ENCODE assay signal across 9 cellular contexts in the genomic region with DNA sequence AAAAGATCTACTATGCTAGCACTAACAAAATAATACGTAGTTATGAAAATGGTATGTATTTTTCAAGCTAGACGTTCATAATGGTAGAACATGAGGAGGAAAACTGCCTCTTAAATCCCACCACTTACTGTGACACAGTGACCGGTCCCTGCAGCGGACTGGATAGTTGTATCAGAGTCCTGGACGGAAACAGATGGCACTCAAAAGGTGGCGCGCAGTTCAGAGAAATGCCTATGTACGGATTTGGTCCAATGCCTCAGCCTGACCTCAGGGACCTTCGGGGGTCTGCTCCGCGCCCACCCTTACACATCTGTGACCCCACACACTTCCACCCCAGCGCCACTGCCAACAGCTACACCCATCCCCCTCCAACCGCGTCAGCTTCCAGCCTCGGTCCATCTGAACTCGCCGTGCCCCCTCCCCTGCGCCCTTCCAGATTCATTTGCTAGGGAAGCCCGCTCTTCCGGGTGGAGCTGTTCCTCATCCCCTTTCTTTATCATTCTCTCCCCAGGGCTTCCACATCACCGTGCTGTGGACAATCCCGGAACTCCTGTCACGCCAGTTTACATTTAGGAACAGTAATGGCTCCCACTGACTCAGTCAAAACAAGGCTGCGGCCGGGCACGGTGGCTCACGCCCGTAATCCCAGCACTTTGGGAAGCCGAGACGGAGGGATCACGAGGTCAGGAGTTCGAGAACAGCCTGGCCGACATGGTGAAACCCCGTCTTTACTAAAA. TPM values are rescaled to one million over a fixed set of nuclear protein-coding genes. Genes with fewer than 3 reads are reported as not detected.
A peak's percentile ranks its signal among the peaks of the same experiment; 100 is the strongest.
DNase-seq lines count a peak whose midpoint lies in the region; ATAC-seq and TF ChIP-seq lines count a peak whose summit lies in the region.
"Had no signal": no experiment of that assay in that cellular context is flagged by ENCODE, and none has a peak within 500 bp of the region (broad histone marks: within the 10 kb centered on the region; RNA-seq: fewer than 3 reads in every experiment).

No MANE protein-coding gene starts in this region.

- H3K9me3 ChIP-seq in BLaER1, result no peaks in the 10 kb centered on the region
- no peaks in the 10 kb centered on the region for H3K9me3 ChIP-seq in upper lobe of right lung

- H3K27ac Mint-ChIP-seq in activated T-helper 2 cell treated with anti-CD3 and anti-CD28 coated beads, Interferon-gamma antibody, Interleukin-2, Interleukin-4, amounts not matched to agents 10 μg/mL and 5 μg/mL and 100 μg/mL, durations not matched to agents 14 hours and 24 hours and 36 hours, result peak overlapping the region; percentile 97
- peak overlapping the region; percentile 93 to 100 (median 99) for H3K27ac Mint-ChIP-seq in nephron

- no peaks in the 10 kb centered on the region for H3K27me3 Mint-ChIP-seq in activated T-helper 2 cell treated with anti-CD3 and anti-CD28 coated beads, Interferon-gamma antibody, Interleukin-2, Interleukin-4, amounts not matched to agents 10 μg/mL and 5 μg/mL and 100 μg/mL, durations not matched to agents 14 hours and 24 hours and 36 hours (ENCODE audit: low read depth)
- no peaks in the 10 kb centered on the region for H3K27me3 Mint-ChIP-seq in nephron (ENCODE audit: low read depth)

- H4K20me1 ChIP-seq in BLaER1, result peaks cover 40% of the 10 kb centered on the region

- no peak for TF ChIP-seq CTCF in foreskin fibroblast (IDR thresholded peaks at IDR 0.05; ENCODE audit: low read depth, low read length)
- no peak for TF ChIP-seq CTCF in nephron (IDR thresholded peaks at IDR 0.05; ENCODE audit: unreplicated experiment in 3 of 3)
- no peak for TF ChIP-seq CTCF in upper lobe of right lung (IDR thresholded peaks at IDR 0.05)

- DNase-seq in NCI-H69 (lab: John Stamatoyannopoulos, UW) (peak; percentile 64), foreskin fibroblast (peak; percentile 32 to 71), upper lobe of right lung (peak; percentile 81), NOMO-1 treated with dmso at 0.1 percent for 144 hours (lab: John Stamatoyannopoulos, UW; ENCODE audit: unreplicated experiment) (no peak)
- no peak for DNase-seq in activated T-helper 2 cell treated with anti-CD3 and anti-CD28 coated beads, Interferon-gamma antibody, Interleukin-2, Interleukin-4, amounts not matched to agents 10 μg/mL and 5 μg/mL and 100 μg/mL, durations not matched to agents 14 hours and 24 hours and 36 hours (ENCODE audit: low spot score)

- peak overlapping the region; percentile 92 for H3K27ac ChIP-seq in BLaER1
- peak overlapping the region; percentile 95 for H3K27ac ChIP-seq in upper lobe of right lung

- H3K4me1 Mint-ChIP-seq in activated T-helper 2 cell treated with anti-CD3 and anti-CD28 coated beads, Interferon-gamma antibody, Interleukin-2, Interleukin-4, amounts not matched to agents 10 μg/mL and 5 μg/mL and 100 μg/mL, durations not matched to agents 14 hours and 24 hours and 36 hours (ENCODE audit: low read depth), result peaks cover 28% of the 10 kb centered on the region
- H3K4me1 Mint-ChIP-seq in nephron, result peaks cover 34% of the 10 kb centered on the region

- H3K4me2 ChIP-seq in BLaER1, result peak overlapping the region; percentile 99

- no peaks in the 10 kb centered on the region for H3K9me3 Mint-ChIP-seq in activated T-helper 2 cell treated with anti-CD3 and anti-CD28 coated beads, Interferon-gamma antibody, Interleukin-2, Interleukin-4, amounts not matched to agents 10 μg/mL and 5 μg/mL and 100 μg/mL, durations not matched to agents 14 hours and 24 hours and 36 hours
- no peaks in the 10 kb centered on the region for H3K9me3 Mint-ChIP-seq in nephron

- peak overlapping the region; percentile 95 for H3K9ac ChIP-seq in BLaER1

- peaks cover 59% of the 10 kb centered on the region for H3K36me3 ChIP-seq in BLaER1
- H3K36me3 ChIP-seq in upper lobe of right lung, result peaks cover 35% of the 10 kb centered on the region

- peak overlapping the region; percentile 100 for H3K4me3 Mint-ChIP-seq in activated T-helper 2 cell treated with anti-CD3 and anti-CD28 coated beads, Interferon-gamma antibody, Interleukin-2, Interleukin-4, amounts not matched to agents 10 μg/mL and 5 μg/mL and 100 μg/mL, durations not matched to agents 14 hours and 24 hours and 36 hours (ENCODE audit: low read depth)
- H3K4me3 Mint-ChIP-seq in nephron, result peak overlapping the region; percentile 94 to 99 (median 97)

- no peaks in the 10 kb centered on the region for H3K27me3 ChIP-seq in BLaER1
- no peaks in the 10 kb centered on the region for H3K27me3 ChIP-seq in upper lobe of right lung

- H3K4me3 ChIP-seq in BLaER1 (peak overlapping the region; percentile 91), foreskin fibroblast (ENCODE audit: low read depth in 1 of 2, low read length in 2 of 2) (peak overlapping the region; percentile 63 to 99), upper lobe of right lung (peak overlapping the region; percentile 72)

- peaks cover 66% of the 10 kb centered on the region for H3K36me3 Mint-ChIP-seq in activated T-helper 2 cell treated with anti-CD3 and anti-CD28 coated beads, Interferon-gamma antibody, Interleukin-2, Interleukin-4, amounts not matched to agents 10 μg/mL and 5 μg/mL and 100 μg/mL, durations not matched to agents 14 hours and 24 hours and 36 hours (ENCODE audit: low read depth)
- peaks cover 34% of the 10 kb centered on the region for H3K36me3 Mint-ChIP-seq in nephron (ENCODE audit: low read depth)

- ATAC-seq in GM21723 (IDR thresholded peaks at IDR 0.05; ENCODE audit: unreplicated experiment) (peak; percentile 14), upper lobe of right lung (peak; percentile 18)

- H3K4me1 ChIP-seq in BLaER1, result peaks cover 41% of the 10 kb centered on the region
- peaks cover 38% of the 10 kb centered on the region for H3K4me1 ChIP-seq in upper lobe of right lung

- intact Hi-C loops in activated T-helper 2 cell treated with anti-CD3 and anti-CD28 coated beads, Interferon-gamma antibody, Interleukin-2, Interleukin-4, amounts not matched to agents 10 μg/mL and 5 μg/mL and 100 μg/mL, durations not matched to agents 14 hours and 24 hours and 36 hours (cut with micrococcal nuclease), result no loop called here
- intact Hi-C loops in upper lobe of right lung (cut with DNase I), result no loop called here

RNA-seq across cellular contexts. Expression of a gene that starts 0.8 kb away (rescaled TPM):
- 203 and 209 TPM in 2 replicates for total RNA-seq in activated T-helper 2 cell treated with anti-CD3 and anti-CD28 coated beads, Interferon-gamma antibody, Interleukin-2, Interleukin-4, amounts not matched to agents 10 μg/mL and 5 μg/mL and 100 μg/mL, durations not matched to agents 14 hours and 24 hours and 36 hours
- total RNA-seq in upper lobe of right lung, result 191 TPM

RNA-seq across cellular contexts. Expression of a gene that starts 15.4 kb away (rescaled TPM):
- 7.5 and 8.1 TPM in 2 replicates for total RNA-seq in activated T-helper 2 cell treated with anti-CD3 and anti-CD28 coated beads, Interferon-gamma antibody, Interleukin-2, Interleukin-4, amounts not matched to agents 10 μg/mL and 5 μg/mL and 100 μg/mL, durations not matched to agents 14 hours and 24 hours and 36 hours
- 7.2 TPM for total RNA-seq in upper lobe of right lung

RNA-seq across cellular contexts. Expression of a gene that starts 24.9 kb away (rescaled TPM):
- total RNA-seq in activated T-helper 2 cell treated with anti-CD3 and anti-CD28 coated beads, Interferon-gamma antibody, Interleukin-2, Interleukin-4, amounts not matched to agents 10 μg/mL and 5 μg/mL and 100 μg/mL, durations not matched to agents 14 hours and 24 hours and 36 hours, result 1.0 TPM in 1 of 2 replicates, not detected in the other
- 38.2 TPM for total RNA-seq in upper lobe of right lung

RNA-seq across cellular contexts. Expression of a gene that starts 32.9 kb away (rescaled TPM):
- 0.50 TPM in 1 of 2 replicates, not detected in the other for total RNA-seq in activated T-helper 2 cell treated with anti-CD3 and anti-CD28 coated beads, Interferon-gamma antibody, Interleukin-2, Interleukin-4, amounts not matched to agents 10 μg/mL and 5 μg/mL and 100 μg/mL, durations not matched to agents 14 hours and 24 hours and 36 hours
- not detected for total RNA-seq in upper lobe of right lung
- total RNA-seq: NCI-H460 had no signal

RNA-seq across cellular contexts. Expression of a gene that starts 54.4 kb away (rescaled TPM):
- 76.8 and 77.7 TPM in 2 replicates for total RNA-seq in activated T-helper 2 cell treated with anti-CD3 and anti-CD28 coated beads, Interferon-gamma antibody, Interleukin-2, Interleukin-4, amounts not matched to agents 10 μg/mL and 5 μg/mL and 100 μg/mL, durations not matched to agents 14 hours and 24 hours and 36 hours
- total RNA-seq in upper lobe of right lung, result not detected
- total RNA-seq: NCI-H460 had no signal

Comparison
In these comparisons a context has a peak if more than half of its experiments do, and no peak if none do; other contexts are left out.
1. DNase-seq: peak in NCI-H69 (single experiment), foreskin fibroblast (2 of 2) and upper lobe of right lung (single experiment); none in activated T-helper 2 cell treated with anti-CD3 and anti-CD28 coated beads, Interferon-gamma antibody, Interleukin-2, Interleukin-4, amounts not matched to agents 10 μg/mL and 5 μg/mL and 100 μg/mL, durations not matched to agents 14 hours and 24 hours and 36 hours (single experiment) and NOMO-1 treated with dmso at 0.1 percent for 144 hours (single experiment).
2. RNA of a gene that starts 24.9 kb away (total RNA-seq): 38.2 TPM in upper lobe of right lung (single experiment); 1.0 TPM in activated T-helper 2 cell treated with anti-CD3 and anti-CD28 coated beads, Interferon-gamma antibody, Interleukin-2, Interleukin-4, amounts not matched to agents 10 μg/mL and 5 μg/mL and 100 μg/mL, durations not matched to agents 14 hours and 24 hours and 36 hours; every median in the first group is over 10 times any median in the second.
3. Peak in every context shown above with its lines, with median percentiles within 50 percentile points of each other: H3K4me3 ChIP-seq.